Comparison of ENCODE assay signal across 12 cellular contexts in the genomic region with DNA sequence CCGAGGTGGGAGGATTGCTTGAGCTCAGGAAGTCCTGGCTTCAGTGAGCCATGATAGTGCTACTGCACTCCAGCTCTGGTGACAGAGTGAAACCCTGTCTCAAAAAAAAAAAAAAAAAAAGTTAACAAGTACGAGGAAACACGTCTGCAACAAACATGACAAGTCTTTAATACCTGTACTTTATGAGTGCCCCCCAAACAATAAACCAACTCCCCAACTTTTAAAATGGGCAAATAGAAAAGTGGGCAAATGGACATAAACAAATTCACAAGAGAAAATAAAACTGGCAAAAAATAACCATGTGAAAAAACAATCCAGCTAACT. TPM values are rescaled to one million over a fixed set of nuclear protein-coding genes. Genes with fewer than 3 reads are reported as not detected.
DNase-seq lines count a peak whose midpoint lies in the region; ATAC-seq and TF ChIP-seq lines count a peak whose summit lies in the region.
"Had no signal": no experiment of that assay in that cellular context is flagged by ENCODE, and none has a peak within 500 bp of the region (broad histone marks: within the 10 kb centered on the region; RNA-seq: fewer than 3 reads in every experiment).

No MANE protein-coding gene starts in this region.

- H3K27ac ChIP-seq in CD4-positive, alpha-beta T cell (ENCODE audit: low read depth, low read length) = no peak overlapping the region
- H3K27ac ChIP-seq in HEK293 (ENCODE audit: extremely low read depth, low read depth, low read length) = no peak overlapping the region
- peak overlapping the region; percentile 98 for H3K27ac ChIP-seq in WERI-Rb-1

- no peaks in the 10 kb centered on the region for H3K27me3 Mint-ChIP-seq in CD4-positive, alpha-beta T cell
- H3K27me3 Mint-ChIP-seq in naive thymus-derived CD8-positive, alpha-beta T cell = no peaks in the 10 kb centered on the region

- H3K4me1 ChIP-seq in HEK293 (ENCODE audit: control insufficient read depth, insufficient read depth, low read length) = no peaks in the 10 kb centered on the region

- H3K4me1 Mint-ChIP-seq in CD4-positive, alpha-beta T cell (ENCODE audit: low read depth) = peaks cover 58% of the 10 kb centered on the region
- H3K4me1 Mint-ChIP-seq in naive thymus-derived CD8-positive, alpha-beta T cell = peaks cover 24 to 71% (median 54%) of the 10 kb centered on the region in 4 donors

- intact Hi-C loops in CD4-positive, alpha-beta T cell (cut with DNase I, micrococcal nuclease) = loop anchor here in 1 of 2 experiments (5.0 to 10.0 kb wide), 3 partner anchors 45 to 652 kb away; partner anchors contain the start of genes ACTR3C and LRRC61

- H3K9me3 Mint-ChIP-seq in CD4-positive, alpha-beta T cell = no peaks in the 10 kb centered on the region
- no peaks in the 10 kb centered on the region for H3K9me3 Mint-ChIP-seq in naive thymus-derived CD8-positive, alpha-beta T cell

- H3K36me3 ChIP-seq in HEK293 (ENCODE audit: control insufficient read depth in 2 of 2, insufficient read depth in 1 of 2, low read length in 2 of 2) (peaks cover 0 to 27% of the 10 kb centered on the region in 2 experiments; a peak in 1 of 3 replicates), WERI-Rb-1 (peaks cover 32% of the 10 kb centered on the region)

- CTCF ChIA-PET in CD4-positive, alpha-beta T cell (lab: Charles Lee) = interaction anchor here (1.3 to 4.8 kb wide), 2 partner anchors 10 to 38 kb away, joined by 7 to 20 read pairs; a partner anchor contains a TSS
- CTCF ChIA-PET in HEK293 (lab: Yijun Ruan, JAX) = interaction anchor here (0.6 to 1.5 kb wide), 2 partner anchors 11 to 76 kb away, joined by 3 to 6 read pairs; no protein-coding TSS in a partner anchor

- TF ChIP-seq CTCF in CD4-positive, alpha-beta T cell (IDR thresholded peaks at IDR 0.05) = no peak
- TF ChIP-seq CTCF in HEK293 (tag by site-specific recombination; IDR thresholded peaks at IDR 0.05) = no peak
- no peak for TF ChIP-seq CTCF in WERI-Rb-1 (IDR thresholded peaks at IDR 0.05; ENCODE audit: low read depth, low read length)

- ATAC-seq in CD4-positive, alpha-beta T cell (ENCODE audit: poor library complexity) = no peak
- ATAC-seq in naive thymus-derived CD8-positive, alpha-beta T cell = no peak
- ATAC-seq in GM21360 (IDR thresholded peaks at IDR 0.05; ENCODE audit: unreplicated experiment) (no peak), HG03135 (IDR thresholded peaks at IDR 0.05; ENCODE audit: unreplicated experiment) (no peak)

- DNase-seq in CD4-positive, alpha-beta T cell = no peak
- DNase-seq in WERI-Rb-1 (no peak), KG1 (lab: John Stamatoyannopoulos, UW) (no peak)
- no peak for DNase-seq in naive thymus-derived CD8-positive, alpha-beta T cell
- no peak for DNase-seq in stimulated activated CD8-positive, alpha-beta memory T cell treated with anti-CD3 and anti-CD28 coated beads, Interleukin-4, amount 100 ng/mL, for 48 hours
- DNase-seq: activated CD4-positive, CD25-positive, alpha-beta regulatory T cell treated with anti-CD3 and anti-CD28 coated beads, Interleukin-2, amount 50 U/mL, for 72 hours; esophagus squamous epithelium; stimulated activated CD4-positive, alpha-beta T cell treated with anti-CD3 and anti-CD28 coated beads, Interleukin-4, amount 100 ng/mL, for 4 hours had no signal

- H3K27me3 ChIP-seq in CD4-positive, alpha-beta T cell (ENCODE audit: control insufficient read depth, insufficient read depth, low read length) = no peaks in the 10 kb centered on the region
- no peaks in the 10 kb centered on the region for H3K27me3 ChIP-seq in WERI-Rb-1 (ENCODE audit: insufficient read depth, low read depth, severe bottlenecking)
- H3K27me3 ChIP-seq: esophagus squamous epithelium, upper lobe of right lung had no signal

- peaks cover 26% of the 10 kb centered on the region for H3K36me3 Mint-ChIP-seq in CD4-positive, alpha-beta T cell (ENCODE audit: low read depth)
- H3K36me3 Mint-ChIP-seq in naive thymus-derived CD8-positive, alpha-beta T cell = peaks cover 0 to 7% (median 0%) of the 10 kb centered on the region in 3 donors

- H3K4me3 ChIP-seq in HEK293 (ENCODE audit: low read depth, low read length) (no peak overlapping the region), WERI-Rb-1 (ENCODE audit: low read depth, low read length) (no peak overlapping the region)

- peak overlapping the region; percentile 78 for H3K4me3 Mint-ChIP-seq in CD4-positive, alpha-beta T cell
- H3K4me3 Mint-ChIP-seq in naive thymus-derived CD8-positive, alpha-beta T cell = peak overlapping the region in 9 of 10 donors; percentile 51 to 93 (median 64)

- H3K9me3 ChIP-seq in CD4-positive, alpha-beta T cell (ENCODE audit: control insufficient read depth, low read length) = no peaks in the 10 kb centered on the region
- no peaks in the 10 kb centered on the region for H3K9me3 ChIP-seq in HEK293 (ENCODE audit: control insufficient read depth, insufficient read depth, low read depth, low read length)
- H3K9me3 ChIP-seq in WERI-Rb-1 (ENCODE audit: severe bottlenecking) = no peaks in the 10 kb centered on the region
- H3K9me3 ChIP-seq: esophagus squamous epithelium, upper lobe of right lung had no signal

- POLR2A ChIA-PET in CD4-positive, alpha-beta T cell (lab: Charles Lee) = interaction anchor here (1.7 to 7.1 kb wide), 3 partner anchors 10 to 38 kb away, joined by 5 to 76 read pairs (median 10); a partner anchor contains a TSS
- POLR2A ChIA-PET in HEK293 (lab: Yijun Ruan, JAX) = interaction anchor here (1.2 kb wide), 1 partner anchor 13 kb away, joined by 6 read pairs; no protein-coding TSS in a partner anchor
- POLR2A ChIA-PET in naive thymus-derived CD8-positive, alpha-beta T cell (lab: Charles Lee) = interaction anchor here (0.6 to 7.3 kb wide), 9 partner anchors 10 to 643 kb away, joined by 3 to 96 read pairs (median 4); a partner anchor contains a TSS

- H3K27ac Mint-ChIP-seq in CD4-positive, alpha-beta T cell = peak overlapping the region; percentile 96
- peak overlapping the region; percentile 66 to 97 (median 88) for H3K27ac Mint-ChIP-seq in naive thymus-derived CD8-positive, alpha-beta T cell

TF ChIP-seq in HEK293, 187 proteins besides CTCF, POLR2A, EP300 and RAD21:
- TF ChIP-seq, protein P1, sequence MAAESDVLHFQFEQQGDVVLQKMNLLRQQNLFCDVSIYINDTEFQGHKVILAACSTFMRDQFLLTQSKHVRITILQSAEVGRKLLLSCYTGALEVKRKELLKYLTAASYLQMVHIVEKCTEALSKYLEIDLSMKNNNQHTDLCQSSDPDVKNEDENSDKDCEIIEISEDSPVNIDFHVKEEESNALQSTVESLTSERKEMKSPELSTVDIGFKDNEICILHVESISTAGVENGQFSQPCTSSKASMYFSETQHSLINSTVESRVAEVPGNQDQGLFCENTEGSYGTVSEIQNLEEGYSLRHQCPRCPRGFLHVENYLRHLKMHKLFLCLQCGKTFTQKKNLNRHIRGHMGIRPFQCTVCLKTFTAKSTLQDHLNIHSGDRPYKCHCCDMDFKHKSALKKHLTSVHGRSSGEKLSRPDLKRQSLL (tag by site-specific recombination; IDR thresholded peaks at IDR 0.05) = no peak
- peak; percentile 87 for TF ChIP-seq ZNF362 (tag by site-specific recombination; IDR thresholded peaks at IDR 0.05)

RNA-seq across cellular contexts. Expression of gene REPIN1, which starts 1.5 kb away (rescaled TPM):
- total RNA-seq in CD4-positive, alpha-beta T cell = 10 to 100 TPM; 58.2 to 59.8 TPM
- 100 to 1,000 TPM; 104 to 108 TPM for total RNA-seq in naive thymus-derived CD8-positive, alpha-beta T cell
- 10 to 100 TPM; 39.8 to 73.0 (median 49.8) TPM for polyA plus RNA-seq in naive thymus-derived CD8-positive, alpha-beta T cell

RNA-seq across cellular contexts. Expression of gene ZNF775, which starts 12.0 kb away (rescaled TPM):
- total RNA-seq in CD4-positive, alpha-beta T cell = under 1 TPM; 0.38 to 0.45 TPM
- total RNA-seq in naive thymus-derived CD8-positive, alpha-beta T cell = 1 to 10 TPM; 5.6 to 5.9 TPM
- 1 to 10 TPM; 1.5 to 7.6 (median 3.1) TPM for polyA plus RNA-seq in naive thymus-derived CD8-positive, alpha-beta T cell

RNA-seq across cellular contexts. Expression of gene RARRES2, which starts 25.7 kb away (rescaled TPM):
- not detected for total RNA-seq in CD4-positive, alpha-beta T cell
- total RNA-seq in naive thymus-derived CD8-positive, alpha-beta T cell = under 1 TPM in 1 of 2 experiments, not detected in 1; 0.29 TPM
- polyA plus RNA-seq in naive thymus-derived CD8-positive, alpha-beta T cell = not detected

RNA-seq across cellular contexts. Expression of gene ACTR3C, which starts 43.8 kb away (rescaled TPM):
- total RNA-seq in CD4-positive, alpha-beta T cell = 1 to 10 TPM; 1.9 to 3.4 TPM
- 10 to 100 TPM in 1 of 2 experiments, 1 to 10 TPM in 1; 9.8 to 12.8 TPM for total RNA-seq in naive thymus-derived CD8-positive, alpha-beta T cell
- polyA plus RNA-seq in naive thymus-derived CD8-positive, alpha-beta T cell = 1 to 10 TPM; 2.1 to 4.6 (median 3.5) TPM

RNA-seq across cellular contexts. Expression of gene LRRC61, which starts 44.0 kb away (rescaled TPM):
- 1 to 10 TPM; 3.1 to 5.0 TPM for total RNA-seq in CD4-positive, alpha-beta T cell
- total RNA-seq in naive thymus-derived CD8-positive, alpha-beta T cell = 10 to 100 TPM; 13.8 to 16.0 TPM
- 10 to 100 TPM; 17.8 to 34.3 (median 33.5) TPM for polyA plus RNA-seq in naive thymus-derived CD8-positive, alpha-beta T cell

Comparison
In these comparisons a context has a peak if more than half of its experiments do, and no peak if none do; other contexts are left out.
1. RNA of gene ZNF775, which starts 12.0 kb away (total RNA-seq): 5.6 to 5.9 TPM in naive thymus-derived CD8-positive, alpha-beta T cell; 0.38 to 0.45 TPM in CD4-positive, alpha-beta T cell; every median in the first group is over 4 times any median in the second.